Comparison of ENCODE assay signal across 8 cellular contexts in genomic region chr13:40666058-40666904, GRCh38. TPM values are rescaled to one million over a fixed set of nuclear protein-coding genes. Genes with fewer than 3 reads are reported as not detected.
DNase-seq lines count a peak whose midpoint lies in the region; ATAC-seq and TF ChIP-seq lines count a peak whose summit lies in the region.

Gene FOXO1 (minus strand): TSS chr13:40666641. CDS start chr13:40666212, 429 bp downstream.

- peak within 1 kb of the TSS; percentile 89 for H3K4me3 Mint-ChIP-seq in neural crest cell

- H4K91ac ChIP-seq in IMR-90 (ENCODE audit: insufficient read depth, low read depth, low read length) = no peak within 1 kb of the TSS

- H3K9me3 Mint-ChIP-seq in neural crest cell = no peaks in the 10 kb centered on the region

- H3K27ac Mint-ChIP-seq in neural crest cell (ENCODE audit: unreplicated experiment) = no peak within 1 kb of the TSS

- H3K23ac ChIP-seq in IMR-90 (ENCODE audit: low read depth, low read length) = no peak within 1 kb of the TSS; the same call in 1 of the 2 replicates

- H3K4me3 ChIP-seq in IMR-90 (ENCODE audit: insufficient read depth, low read depth, low read length) = peak within 1 kb of the TSS; percentile 96
- peak within 1 kb of the TSS; percentile 75 for H3K4me3 ChIP-seq in fibroblast of villous mesenchyme (ENCODE audit: low read depth, low read length)
- peak within 1 kb of the TSS; percentile 76 to 94 (median 91) for H3K4me3 ChIP-seq in stomach

- TF ChIP-seq RAD21 in IMR-90 (IDR thresholded peaks at IDR 0.05; ENCODE audit: low read length) = no peak

- H3K18ac ChIP-seq in IMR-90 (ENCODE audit: low read depth, low read length) = no peak within 1 kb of the TSS

- POLR2A ChIA-PET in IMR-90 (lab: Charles Lee; ENCODE audit: unreplicated experiment) = no interaction called here

- no peak within 1 kb of the TSS for H2BK15ac ChIP-seq in IMR-90 (ENCODE audit: low read depth, low read length)

- H3K27me3 Mint-ChIP-seq in neural crest cell (ENCODE audit: low read depth) = peaks cover 44% of the 10 kb centered on the region

- H3K27me3 ChIP-seq in IMR-90 (ENCODE audit: control insufficient read depth, insufficient read depth, low read length) (peaks cover 49% of the 10 kb centered on the region), stomach (no peaks in the 10 kb centered on the region)

- H2AK5ac ChIP-seq in IMR-90 (ENCODE audit: low read depth, low read length) = no peak within 1 kb of the TSS

- 2% methylated on average over 42 of the region's 103 CpGs; no CpG with 5 or more reads in 1 of the 2 experiments for WGBS in IMR-90 (ENCODE audit: extremely low coverage in 2 of 2, insufficient read length in 1 of 2), 2 experiments
- 0 to 1% (median 1%) methylated on average over 43 to 103 of the region's 103 CpGs for WGBS in stomach, 5 donors

- H3K9me3 ChIP-seq in IMR-90 (ENCODE audit: control insufficient read depth, insufficient read depth, low read length) = no peaks in the 10 kb centered on the region
- H3K9me3 ChIP-seq in stomach = no peaks in the 10 kb centered on the region

- dilution Hi-C loops in IMR-90 (cut with HindIII; ENCODE audit: low sequenced_read_pairs, unreplicated experiment) = no loop called here

- H3K36me3 Mint-ChIP-seq in neural crest cell (ENCODE audit: low read depth) = no peaks in the 10 kb centered on the region

- no peak within 1 kb of the TSS for H3K56ac ChIP-seq in IMR-90 (ENCODE audit: extremely low read depth, insufficient read depth, low read length)

- H2BK5ac ChIP-seq in IMR-90 (ENCODE audit: low read depth, low read length, poor library complexity, severe bottlenecking) = no peak within 1 kb of the TSS

- intact Hi-C loops in IMR-90 (cut with micrococcal nuclease) (no loop called here), stomach (cut with DNase I; ENCODE audit: low total_unique reads) (no loop called here)

- no peak within 1 kb of the TSS for H2BK20ac ChIP-seq in IMR-90 (ENCODE audit: low read depth, low read length)

- H3K9ac ChIP-seq in IMR-90 (ENCODE audit: low read depth, low read length) = peak within 1 kb of the TSS; percentile 61

- in situ Hi-C loops in IMR-90 (cut with MboI; ENCODE audit: low sequenced_read_pairs) = no loop called here

- BruUV-seq in IMR-90 (replicated peaks; lab: Mats Ljungman, UMichigan) = no TSS peak

- TF ChIP-seq CTCF in IMR-90 (conservative IDR thresholded peaks at IDR 0.05; ENCODE audit: low read depth, low read length) = no peak
- no peak for TF ChIP-seq CTCF in fibroblast of villous mesenchyme (IDR thresholded peaks at IDR 0.05; ENCODE audit: insufficient read depth, low read depth, low read length)
- TF ChIP-seq CTCF in neural crest cell (conservative IDR thresholded peaks at IDR 0.05) = no peak
- no peak for TF ChIP-seq CTCF in stomach (IDR thresholded peaks at IDR 0.05)

- H2AK9ac ChIP-seq in IMR-90 (replicated peaks; ENCODE audit: low read depth, low read length, poor library complexity) = peak within 1 kb of the TSS; percentile 44

- no peak for TF ChIP-seq EP300 in stomach (IDR thresholded peaks at IDR 0.05)

- no peaks in the 10 kb centered on the region for H3K36me3 ChIP-seq in IMR-90 (ENCODE audit: control insufficient read depth, insufficient read depth, low read length)
- no peaks in the 10 kb centered on the region for H3K36me3 ChIP-seq in stomach

- H3K9me1 ChIP-seq in IMR-90 (ENCODE audit: insufficient read depth, low read length) = no peaks in the 10 kb centered on the region

- no peak within 1 kb of the TSS for H3K27ac ChIP-seq in IMR-90 (ENCODE audit: insufficient read depth, low read length)
- peak within 1 kb of the TSS; percentile 96 to 100 (median 99) for H3K27ac ChIP-seq in stomach

- no peaks in the 10 kb centered on the region for H4K20me1 ChIP-seq in IMR-90 (ENCODE audit: insufficient read depth, low read length)

- H3K14ac ChIP-seq in IMR-90 (replicated peaks; ENCODE audit: low read depth, low read length) = no peak within 1 kb of the TSS

- peak; percentile 49 for ATAC-seq in GM21526 (IDR thresholded peaks at IDR 0.05; ENCODE audit: low FRiP score, unreplicated experiment)
- peak; percentile 98 for ATAC-seq in IMR-90 (ENCODE audit: low read depth)

- H3K79me1 ChIP-seq in IMR-90 (ENCODE audit: low read depth in 1 of 2, low read length in 2 of 2) = no peaks in the 10 kb centered on the region

- DNase-seq in DMS53 (lab: John Stamatoyannopoulos, UW) (peak; percentile 92), IMR-90 (peak; percentile 74), SHP77 (lab: John Stamatoyannopoulos, UW) (peak; percentile 47 to 52), activated gamma-delta T cell (lab: John Stamatoyannopoulos, UW) (peak; percentile 84), fibroblast of villous mesenchyme (ENCODE audit: low read depth) (peak; percentile 85), neural crest cell (ENCODE audit: low read depth, low spot score) (peak; percentile 79), stomach (peak; percentile 91)

- H4K5ac ChIP-seq in IMR-90 (ENCODE audit: low read depth, low read length) = no peak within 1 kb of the TSS

- H3K4me1 Mint-ChIP-seq in neural crest cell = peaks cover 28% of the 10 kb centered on the region

- H3K4ac ChIP-seq in IMR-90 (ENCODE audit: low read depth, low read length) = no peak within 1 kb of the TSS

- peak within 1 kb of the TSS; percentile 76 for H3K4me2 ChIP-seq in IMR-90 (ENCODE audit: low read depth, low read length)

- H2AFZ ChIP-seq in IMR-90 (replicated peaks; ENCODE audit: low read length, poor library complexity) = peak within 1 kb of the TSS; percentile 91

- no peak within 1 kb of the TSS for H4K8ac ChIP-seq in IMR-90 (ENCODE audit: low read depth in 2 of 2, low read length in 2 of 2)

- H2BK120ac ChIP-seq in IMR-90 (ENCODE audit: low read depth, low read length) = no peak within 1 kb of the TSS

- TF ChIP-seq POLR2A in IMR-90 (IDR thresholded peaks at IDR 0.05; ENCODE audit: low read depth, low read length) = no peak
- no peak for TF ChIP-seq POLR2A in stomach (IDR thresholded peaks at IDR 0.05)

- peaks cover 2% of the 10 kb centered on the region; the same call in 1 of the 2 replicates for H3K4me1 ChIP-seq in IMR-90 (ENCODE audit: control insufficient read depth, insufficient read depth, low read length)
- H3K4me1 ChIP-seq in stomach = peaks cover 28 to 39% (median 33%) of the 10 kb centered on the region in 4 donors

- CTCF ChIA-PET in IMR-90 (lab: Yijun Ruan, JAX) = interaction anchor here (0.6 kb wide), 1 partner anchor 536 kb away, joined by 3 read pairs; no protein-coding TSS in a partner anchor

TF ChIP-seq in IMR-90, 13 proteins besides CTCF, POLR2A, EP300 and RAD21:
- TF ChIP-seq SMC3 (IDR thresholded peaks at IDR 0.05; ENCODE audit: low read depth, low read length) (no peak), USF2 (IDR thresholded peaks at IDR 0.05; ENCODE audit: low read depth, low read length) (no peak), MAZ (IDR thresholded peaks at IDR 0.05; ENCODE audit: borderline replicate concordance, low read depth, low read length) (peak; percentile 76; the same call in 1 of the 2 replicates), RCOR1 (IDR thresholded peaks at IDR 0.05; ENCODE audit: insufficient replicate concordance, low read length) (no peak), ELK1 (IDR thresholded peaks at IDR 0.05; ENCODE audit: borderline replicate concordance, low read depth, low read length) (no peak), BHLHE40 (IDR thresholded peaks at IDR 0.05; ENCODE audit: low read depth, low read length) (no peak), CHD1 (IDR thresholded peaks at IDR 0.05; ENCODE audit: low read depth, low read length) (no peak), MXI1 (IDR thresholded peaks at IDR 0.05; ENCODE audit: borderline replicate concordance, low read depth, low read length) (0 out of 2 replicates have a peak, but pooled peaks have one; percentile 10), MAFK (IDR thresholded peaks at IDR 0.05; ENCODE audit: low read depth, low read length) (no peak)

RNA-seq across cellular contexts. Expression of gene FOXO1, which starts in this region (rescaled TPM):
- total RNA-seq in IMR-90 (2012; rRNA removed) = under 0.01 and 0.18 TPM in 2 replicates
- polyA plus RNA-seq in IMR-90 (2012; rRNA removed) = 0.07 and 0.12 TPM in 2 replicates
- polyA plus RNA-seq in IMR-90 (2012; cell fraction: cytosol; rRNA removed) = 0.02 TPM in 1 of 2 replicates, not detected in the other
- polyA plus RNA-seq in IMR-90 (2012; cell fraction: nucleus; rRNA removed; ENCODE audit: low replicate concordance) = 0.06 and 0.10 TPM in 2 replicates
- 7.1 and 9.5 TPM in 2 replicates for total RNA-seq in fibroblast of villous mesenchyme
- total RNA-seq in neural crest cell = 8.9 and 10.8 TPM in 2 replicates
- 10 to 100 TPM; 12.9 to 43.7 (median 26.6) TPM for total RNA-seq in stomach
- 1 to 10 TPM; 4.2 to 9.9 (median 7.8) TPM for polyA plus RNA-seq in stomach

Comparison
In these comparisons a context has a peak if more than half of its experiments do, and no peak if none do; other contexts are left out.
1. Peak in DNase-seq, ATAC-seq, H3K4me3 ChIP-seq, H3K9ac ChIP-seq and H3K4me2 ChIP-seq in IMR-90; RNA of the gene not detected or under 1 TPM.